Comparison of ENCODE assay signal across 18 cellular contexts in the genomic region with DNA sequence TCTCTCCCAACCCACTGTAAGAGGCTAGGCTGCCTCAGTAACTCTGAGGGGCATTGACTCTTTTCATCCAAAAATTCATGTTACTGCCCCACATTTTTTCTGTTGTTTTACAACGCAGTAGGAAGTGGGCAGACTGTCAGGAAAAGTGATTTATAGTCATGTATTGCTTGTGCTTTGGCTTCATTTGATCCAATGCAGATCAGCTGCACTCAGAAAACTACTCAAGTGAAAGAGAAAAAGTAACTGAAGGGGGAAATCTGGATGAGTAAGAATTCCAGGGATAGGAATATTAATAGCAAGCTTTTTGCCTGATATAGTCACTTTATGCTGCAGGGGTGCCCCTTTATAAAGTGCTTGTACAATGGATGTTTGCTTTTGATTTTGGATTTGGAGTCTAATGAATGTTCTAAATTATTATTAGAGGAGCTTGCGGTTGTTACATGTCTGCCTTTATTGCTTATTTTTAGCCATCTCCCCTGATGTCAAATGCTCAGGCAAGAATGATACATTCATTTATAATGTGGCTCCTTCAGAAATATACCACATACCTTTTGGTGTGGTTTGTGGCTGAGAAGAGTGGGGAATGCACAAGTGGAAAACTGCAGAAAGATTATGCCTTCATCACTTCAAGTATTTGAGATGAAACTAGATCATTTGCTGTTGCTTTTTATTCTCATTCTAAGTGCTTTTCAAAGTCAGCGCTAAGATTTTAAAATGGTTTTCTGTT.
DNase-seq lines count a peak whose midpoint lies in the region; ATAC-seq and TF ChIP-seq lines count a peak whose summit lies in the region.
"Had no signal": no experiment of that assay in that cellular context is flagged by ENCODE, and none has a peak within 500 bp of the region (broad histone marks: within the 10 kb centered on the region; RNA-seq: fewer than 3 reads in every experiment).

No MANE protein-coding gene starts in this region.

- H3K27ac ChIP-seq in Panc1 (ENCODE audit: low read length), result peak overlapping the region; percentile 63
- H3K27ac ChIP-seq in osteoblast (ENCODE audit: low read depth, low read length), result peak overlapping the region; percentile 52
- H3K27ac ChIP-seq in right cardiac atrium (ENCODE audit: low read length), result no peak overlapping the region
- H3K27ac ChIP-seq: prostate gland, SJSA1, testis had no signal

- H3K4me3 Mint-ChIP-seq in effector memory CD8-positive, alpha-beta T cell, result no peak overlapping the region
- H3K4me3 Mint-ChIP-seq: central memory CD8-positive, alpha-beta T cell had no signal

- no peak for ATAC-seq in Panc1
- peak; percentile 35 for ATAC-seq in effector memory CD8-positive, alpha-beta T cell (replicated peaks)
- no peak for ATAC-seq in right cardiac atrium
- no peak for ATAC-seq in HG03196 (IDR thresholded peaks at IDR 0.05; ENCODE audit: unreplicated experiment)

- H3K4me1 Mint-ChIP-seq in effector memory CD8-positive, alpha-beta T cell (ENCODE audit: low read depth in 2 of 2), result peaks cover 0 to 11% of the 10 kb centered on the region in 2 donors
- H3K4me1 Mint-ChIP-seq: central memory CD8-positive, alpha-beta T cell had no signal

- TF ChIP-seq CTCF in Panc1 (IDR thresholded peaks at IDR 0.05) (no peak), osteoblast (IDR thresholded peaks at IDR 0.05; ENCODE audit: extremely low read depth, low read depth, low read length) (no peak)

- H3K36me3 ChIP-seq in Panc1 (ENCODE audit: control insufficient read depth, insufficient read depth, low read length), result no peaks in the 10 kb centered on the region
- peaks cover 9% of the 10 kb centered on the region for H3K36me3 ChIP-seq in osteoblast (ENCODE audit: insufficient read depth, low read length)
- H3K36me3 ChIP-seq: prostate gland had no signal

- H3K9me3 ChIP-seq in Panc1 (ENCODE audit: control insufficient read depth, insufficient read depth, low read depth, low read length) (no peaks in the 10 kb centered on the region), osteoblast (ENCODE audit: low read depth, low read length) (no peaks in the 10 kb centered on the region), right cardiac atrium (ENCODE audit: control insufficient read depth, low read length) (no peaks in the 10 kb centered on the region)
- H3K9me3 ChIP-seq: BE2C, prostate gland, SJSA1, testis had no signal

- H3K27me3 ChIP-seq in Panc1 (ENCODE audit: control insufficient read depth, insufficient read depth, low read length), result no peaks in the 10 kb centered on the region
- no peaks in the 10 kb centered on the region for H3K27me3 ChIP-seq in osteoblast (ENCODE audit: insufficient read depth, low read length)
- no peaks in the 10 kb centered on the region for H3K27me3 ChIP-seq in right cardiac atrium (ENCODE audit: control insufficient read depth, insufficient read depth)
- H3K27me3 ChIP-seq: BE2C, SJSA1, testis had no signal

- peaks cover 94% of the 10 kb centered on the region for H3K79me2 ChIP-seq in osteoblast (ENCODE audit: insufficient read depth, low read length)

- H4K20me1 ChIP-seq in osteoblast (ENCODE audit: insufficient read depth, low read length), result peaks cover 29% of the 10 kb centered on the region

- DNase-seq in EL (peak; percentile 35), Panc1 (ENCODE audit: low read depth, low spot score) (no peak), osteoblast (ENCODE audit: insufficient read length, low spot score, missing footprints) (no peak), DMS53 treated with DMSO at 0.1 percent for 48 hours (lab: John Stamatoyannopoulos, UW; ENCODE audit: unreplicated experiment) (no peak), right cardiac atrium (no peak)
- DNase-seq in effector memory CD8-positive, alpha-beta T cell, result no peak
- DNase-seq: activated CD4-positive, CD25-positive, alpha-beta regulatory T cell treated with anti-CD3 and anti-CD28 coated beads, Interleukin-2, amount 50 U/mL, for 72 hours; BE2C; effector memory CD4-positive, alpha-beta T cell; hypothalamus; mesendoderm; NCI-H1048; NCI-H2029 treated with DMSO at 0.1 percent for 48 hours; testis had no signal

- intact Hi-C loops in Panc1 (cut with micrococcal nuclease; ENCODE audit: unreplicated experiment), result no loop called here
- intact Hi-C loops in right cardiac atrium (cut with DNase I), result no loop called here

- H2AFZ ChIP-seq in osteoblast (ENCODE audit: low read length), result no peak overlapping the region

- peaks cover 43 to 88% of the 10 kb centered on the region in 2 donors for H3K27me3 Mint-ChIP-seq in effector memory CD8-positive, alpha-beta T cell

- no TSS peak for BruUV-seq in Panc1 (replicated peaks; lab: Mats Ljungman, UMichigan)

- CTCF ChIA-PET in Panc1 (lab: Charles Lee), result no interaction called here

- peak overlapping the region; percentile 12 for H3K4me2 ChIP-seq in osteoblast (ENCODE audit: insufficient read depth, low read length)

- in situ Hi-C loops in Panc1 (cut with HindIII; ENCODE audit: low pct_unique_long_range_greater_than_20kb, low sequenced_read_pairs), result no loop called here

- H3K4me3 ChIP-seq in Panc1 (ENCODE audit: low read depth in 2 of 2, low read length in 2 of 2) (no peak overlapping the region), osteoblast (ENCODE audit: insufficient read depth, low read length) (no peak overlapping the region), right cardiac atrium (ENCODE audit: low read length) (no peak overlapping the region)
- H3K4me3 ChIP-seq: prostate gland, SJSA1, testis had no signal

- peaks cover 68% of the 10 kb centered on the region for H3K4me1 ChIP-seq in Panc1 (ENCODE audit: control insufficient read depth, insufficient read depth, low read length)
- peaks cover 60% of the 10 kb centered on the region for H3K4me1 ChIP-seq in osteoblast (ENCODE audit: insufficient read depth, low read length)
- peaks cover 8% of the 10 kb centered on the region for H3K4me1 ChIP-seq in right cardiac atrium (ENCODE audit: control insufficient read depth, insufficient read depth, low read length)

- no peaks in the 10 kb centered on the region for H3K9me3 Mint-ChIP-seq in effector memory CD8-positive, alpha-beta T cell
- H3K9me3 Mint-ChIP-seq: central memory CD8-positive, alpha-beta T cell had no signal

- no peak overlapping the region for H3K27ac Mint-ChIP-seq in effector memory CD8-positive, alpha-beta T cell

- peaks cover 2% of the 10 kb centered on the region for H3K36me3 Mint-ChIP-seq in effector memory CD8-positive, alpha-beta T cell (ENCODE audit: insufficient read depth)

- POLR2A ChIA-PET in Panc1 (lab: Charles Lee), result no interaction called here

- 76% methylated on average over 3 of the region's 3 CpGs for WGBS in right cardiac atrium
